ENCODE assay signal across 8 cellular contexts in the genomic region with DNA sequence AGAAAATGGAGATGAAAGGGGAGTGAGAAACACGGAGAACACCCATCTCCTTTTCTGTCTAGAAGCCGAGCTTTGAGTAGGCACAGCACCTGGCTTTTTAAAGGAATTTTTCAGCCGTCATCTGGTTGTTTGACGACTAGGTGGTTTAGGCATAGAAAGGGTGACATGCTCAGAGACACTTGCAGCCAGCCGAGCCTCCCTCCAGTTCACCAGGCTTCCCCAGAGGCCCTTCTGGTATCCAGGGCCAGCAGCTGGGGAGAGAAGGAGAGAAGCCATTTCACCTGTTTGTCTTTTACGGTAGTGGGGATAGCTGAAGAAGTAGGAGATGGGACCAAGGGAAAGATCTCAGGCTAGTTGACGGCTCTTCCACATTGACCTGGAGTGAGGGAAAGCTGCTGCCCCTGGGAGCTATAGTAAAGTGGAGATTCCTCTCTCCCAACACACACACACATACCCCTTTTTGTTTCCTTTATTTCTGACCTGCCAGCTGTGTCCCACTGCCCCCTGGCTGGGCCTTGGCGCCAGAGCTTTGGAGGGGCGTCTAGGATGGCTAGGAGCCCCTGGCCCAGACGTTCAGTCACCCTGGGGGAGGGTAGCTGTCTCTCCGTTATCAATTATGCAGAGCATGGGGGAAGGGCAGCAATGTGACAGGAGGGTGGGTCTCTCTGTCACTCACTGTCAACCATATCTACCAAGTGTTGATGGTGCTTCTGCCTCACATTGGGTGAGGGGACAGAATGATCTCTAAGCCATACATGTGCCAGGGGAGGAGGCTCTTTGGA. TPM values are rescaled to one million over a fixed set of nuclear protein-coding genes. Genes with fewer than 3 reads are reported as not detected.
DNase-seq lines count a peak whose midpoint lies in the region; ATAC-seq and TF ChIP-seq lines count a peak whose summit lies in the region.

No MANE protein-coding gene starts in this region.

- H3K27ac ChIP-seq in WERI-Rb-1 (peak overlapping the region; percentile 79), smooth muscle cell (ENCODE audit: low read depth) (peak overlapping the region; percentile 87)

- DNase-seq in NCI-H345 (lab: John Stamatoyannopoulos, UW) (peak; percentile 26), NCI-H345 treated with DMSO at 0.1 percent for 48 hours (lab: John Stamatoyannopoulos, UW; ENCODE audit: unreplicated experiment) (no peak), WERI-Rb-1 (no peak), smooth muscle cell (lab: John Stamatoyannopoulos, UW; ENCODE audit: unreplicated experiment) (no peak), NCI-H1048 (lab: John Stamatoyannopoulos, UW) (no peak)

- H3K9me3 ChIP-seq in WERI-Rb-1 (ENCODE audit: severe bottlenecking) = no peaks in the 10 kb centered on the region
- H3K9me3 ChIP-seq in smooth muscle cell (replicated peaks; ENCODE audit: low read depth) = no peaks in the 10 kb centered on the region

- H3K36me3 ChIP-seq in WERI-Rb-1 = no peaks in the 10 kb centered on the region
- no peaks in the 10 kb centered on the region for H3K36me3 ChIP-seq in smooth muscle cell (ENCODE audit: low read depth)

- no peaks in the 10 kb centered on the region for H3K27me3 ChIP-seq in WERI-Rb-1 (ENCODE audit: insufficient read depth, low read depth, severe bottlenecking)
- H3K27me3 ChIP-seq in smooth muscle cell (ENCODE audit: low read depth) = no peaks in the 10 kb centered on the region

- no peak overlapping the region for H2AFZ ChIP-seq in smooth muscle cell (ENCODE audit: low read depth)

- H3K4me3 ChIP-seq in WERI-Rb-1 (ENCODE audit: low read depth, low read length) = peak overlapping the region; percentile 55
- H3K4me3 ChIP-seq in iPS-11a (ENCODE audit: low read depth, low read length) = peak overlapping the region; percentile 55
- H3K4me3 ChIP-seq in smooth muscle cell = peak overlapping the region; percentile 53

- no peak for ATAC-seq in HG03039 (IDR thresholded peaks at IDR 0.05; ENCODE audit: unreplicated experiment)
- no peak for ATAC-seq in HG03095 (IDR thresholded peaks at IDR 0.05; ENCODE audit: unreplicated experiment)

- H3K79me2 ChIP-seq in smooth muscle cell (ENCODE audit: low read depth) = peaks cover 26% of the 10 kb centered on the region

- no peak for TF ChIP-seq CTCF in WERI-Rb-1 (IDR thresholded peaks at IDR 0.05; ENCODE audit: low read depth, low read length)
- no peak for TF ChIP-seq CTCF in smooth muscle cell (IDR thresholded peaks at IDR 0.05; ENCODE audit: borderline replicate concordance, insufficient read depth, poor library complexity, severe bottlenecking)

- H3K9ac ChIP-seq in smooth muscle cell (ENCODE audit: low read depth) = peak overlapping the region; percentile 63

- peaks cover 9% of the 10 kb centered on the region for H4K20me1 ChIP-seq in smooth muscle cell (ENCODE audit: low read depth)

- peaks cover 33% of the 10 kb centered on the region for H3K4me1 ChIP-seq in smooth muscle cell (ENCODE audit: low read depth)

- 20% methylated on average over 11 of the region's 11 CpGs for WGBS in smooth muscle cell (ENCODE audit: low lambda C conversion rate)

- H3F3A ChIP-seq in smooth muscle cell (ENCODE audit: low read depth) = peaks cover 12% of the 10 kb centered on the region

- H3K4me2 ChIP-seq in smooth muscle cell = peak overlapping the region; percentile 91

RNA-seq across cellular contexts. Expression of gene MAP3K12, which starts 5.5 kb away (rescaled TPM):
- total RNA-seq in smooth muscle cell = 11.9 and 34.6 TPM in 2 replicates
- 15.1 and 25.3 TPM in 2 replicates for polyA plus RNA-seq in smooth muscle cell

RNA-seq across cellular contexts. Expression of gene TARBP2, which starts 7.3 kb away (rescaled TPM):
- total RNA-seq in smooth muscle cell = 21.3 and 31.8 TPM in 2 replicates
- polyA plus RNA-seq in smooth muscle cell = 47.5 and 60.3 TPM in 2 replicates

RNA-seq across cellular contexts. Expression of gene NPFF, which starts 13.5 kb away (rescaled TPM):
- not detected in 2 replicates for total RNA-seq in smooth muscle cell
- 0.38 and 2.6 TPM in 2 replicates for polyA plus RNA-seq in smooth muscle cell

RNA-seq across cellular contexts. Expression of gene PCBP2, which starts 41.9 kb away (rescaled TPM):
- 229 and 306 TPM in 2 replicates for total RNA-seq in smooth muscle cell
- polyA plus RNA-seq in smooth muscle cell = 90.8 and 128 TPM in 2 replicates

RNA-seq across cellular contexts. Expression of gene PRR13, which starts 52.3 kb away (rescaled TPM):
- 45.7 and 65.3 TPM in 2 replicates for total RNA-seq in smooth muscle cell
- polyA plus RNA-seq in smooth muscle cell = 176 and 181 TPM in 2 replicates
